ENCODE assay signal across 22 cellular contexts in the genomic region with DNA sequence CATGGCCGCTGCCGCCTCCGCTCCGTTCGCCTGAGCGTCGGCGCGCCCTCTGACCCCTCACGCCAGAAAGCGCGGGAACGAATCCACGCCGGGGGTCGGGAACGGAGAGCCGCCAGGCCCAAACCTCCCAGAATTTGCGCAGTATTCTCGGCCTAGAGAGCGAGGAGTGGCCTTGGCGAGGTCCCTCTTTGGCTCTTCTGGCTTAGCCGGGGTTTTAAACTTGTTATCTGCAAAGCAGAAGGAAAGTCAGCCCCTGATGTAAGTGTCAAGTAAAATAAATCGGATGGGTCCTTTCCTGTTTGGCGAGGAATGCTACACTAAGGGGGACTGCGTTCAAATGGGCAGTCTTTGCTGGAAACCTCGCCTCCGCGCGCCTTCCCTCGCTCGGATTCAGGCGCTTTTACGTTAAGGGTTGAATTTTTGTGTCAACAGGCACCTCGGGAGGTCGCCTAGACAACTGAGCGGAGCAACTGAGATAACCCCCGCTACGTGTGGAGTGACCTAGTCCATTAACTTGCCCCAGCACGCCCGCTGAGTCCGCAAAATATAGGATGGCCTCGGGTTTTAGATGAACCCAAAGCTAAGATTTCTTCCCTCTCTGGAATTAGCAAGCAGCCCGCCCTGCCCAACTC. TPM values are rescaled to one million over a fixed set of nuclear protein-coding genes. Genes with fewer than 3 reads are reported as not detected.
A peak's percentile ranks its signal among the peaks of the same experiment; 100 is the strongest.
DNase-seq lines count a peak whose midpoint lies in the region; ATAC-seq, FAIRE-seq and TF ChIP-seq lines count a peak whose summit lies in the region.
"Had no signal": no experiment of that assay in that cellular context is flagged by ENCODE, and none has a peak within 500 bp of the region (broad histone marks: within the 10 kb centered on the region; RNA-seq: fewer than 3 reads in every experiment).

No MANE protein-coding gene starts in this region.

- no peak for FAIRE-seq in H1 (lab: Jason Lieb, UNC)

- H3K36me3 ChIP-seq in GM23338 (ENCODE audit: insufficient read depth) (peaks cover 10% of the 10 kb centered on the region), H1 (ENCODE audit: control insufficient read depth in 2 of 4, insufficient read depth in 4 of 4, low read length in 3 of 4) (peaks cover 3 to 14% (median 7%) of the 10 kb centered on the region in 4 experiments; a peak in 6 of 8 replicates)
- H3K36me3 ChIP-seq: breast epithelium had no signal

- H3K4me2 ChIP-seq in GM23338 (no peak overlapping the region), H1 (ENCODE audit: insufficient read depth in 1 of 2, low read depth in 2 of 2, low read length in 2 of 2) (no peak overlapping the region)

- H4K20me1 ChIP-seq in GM23338 (replicated peaks; ENCODE audit: insufficient read depth) (peaks cover 20% of the 10 kb centered on the region), H1 (replicated peaks in 1 of 2; ENCODE audit: control insufficient read depth in 1 of 2, insufficient read depth in 2 of 2, low read length in 2 of 2) (peaks cover 0 to 8% of the 10 kb centered on the region in 2 experiments)

- H3K4me1 ChIP-seq in GM23338 (ENCODE audit: insufficient read depth) (peaks cover 14% of the 10 kb centered on the region), H1 (replicated peaks in 1 of 4; ENCODE audit: control insufficient read depth in 3 of 4, insufficient read depth in 4 of 4, low read length in 3 of 4) (peaks cover 0 to 6% (median 2%) of the 10 kb centered on the region in 4 experiments; a peak in 5 of 7 replicates)

- peaks cover 37% of the 10 kb centered on the region for H3K79me2 ChIP-seq in GM23338 (replicated peaks; ENCODE audit: insufficient read depth)
- H3K79me2 ChIP-seq in H1 (ENCODE audit: control insufficient read depth in 1 of 2, insufficient read depth in 2 of 2, low read length in 2 of 2): peaks cover 19 to 37% of the 10 kb centered on the region in 2 experiments

- H2AFZ ChIP-seq in GM23338 (no peak overlapping the region), H1 (ENCODE audit: low read length) (no peak overlapping the region)

- ATAC-seq in GM23338 (no peak), GM19328 (IDR thresholded peaks at IDR 0.05; ENCODE audit: unreplicated experiment) (no peak)

- H3K4me3 ChIP-seq in GM23338: no peak overlapping the region
- no peak overlapping the region for H3K4me3 ChIP-seq in H1 (ENCODE audit: extremely low read depth in 1 of 4, insufficient read depth in 2 of 4, low read depth in 3 of 4, low read length in 4 of 4)

- peaks cover 38% of the 10 kb centered on the region for H3K4me1 Mint-ChIP-seq in activated naive CD8-positive, alpha-beta T cell (ENCODE audit: low read depth)
- H3K4me1 Mint-ChIP-seq in activated naive CD8-positive, alpha-beta T cell treated with anti-CD3 and anti-CD28 coated beads for 36 hours: peaks cover 39% of the 10 kb centered on the region
- H3K4me1 Mint-ChIP-seq in GM23338 (peaks cover 19% of the 10 kb centered on the region), progenitor cell of endocrine pancreas (ENCODE audit: low read depth) (peaks cover 20% of the 10 kb centered on the region)

- H3K27me3 ChIP-seq in GM23338 (ENCODE audit: insufficient read depth) (no peaks in the 10 kb centered on the region), H1 (replicated peaks in 1 of 4; ENCODE audit: control insufficient read depth in 3 of 4, extremely low read depth in 1 of 4, insufficient read depth in 3 of 4, low read length in 3 of 4) (peaks cover 0 to 5% (median 2%) of the 10 kb centered on the region in 4 experiments; a peak in 3 of 7 replicates)
- H3K27me3 ChIP-seq: breast epithelium had no signal

- H3K9me2 ChIP-seq in GM23338 (ENCODE audit: insufficient read depth): no peaks in the 10 kb centered on the region

- H2BK12ac ChIP-seq in H1 (ENCODE audit: low read depth, low read length): no peak overlapping the region

- WGBS in H1 (ENCODE audit: extremely low coverage in 1 of 2, insufficient coverage in 1 of 2, insufficient read length in 1 of 2, insufficient replicate concordance in 2 of 2, low coverage in 1 of 2, low lambda C conversion rate in 2 of 2, missing lambda C conversion rate in 1 of 2), 2 experiments: 96% methylated on average over 34 of the region's 44 CpGs; no CpG with 5 or more reads in 1 of the 2 experiments

- no peak for TF ChIP-seq EP300 in H1 (IDR thresholded peaks at IDR 0.05; ENCODE audit: borderline replicate concordance in 1 of 2, low read depth in 2 of 2, low read length in 2 of 2)

- TF ChIP-seq POLR2A in H1 (IDR thresholded peaks at IDR 0.05; ENCODE audit: control extremely low read depth in 1 of 2, low read depth in 2 of 2, low read length in 2 of 2): no peak

- H3K27me3 Mint-ChIP-seq in activated naive CD8-positive, alpha-beta T cell: no peaks in the 10 kb centered on the region
- H3K27me3 Mint-ChIP-seq in activated naive CD8-positive, alpha-beta T cell treated with anti-CD3 and anti-CD28 coated beads for 36 hours: no peaks in the 10 kb centered on the region
- H3K27me3 Mint-ChIP-seq in GM23338 (ENCODE audit: insufficient read depth, low read depth, poor library complexity): peaks cover 12% of the 10 kb centered on the region
- no peaks in the 10 kb centered on the region for H3K27me3 Mint-ChIP-seq in progenitor cell of endocrine pancreas

- H3K9ac ChIP-seq in H1 (replicated peaks in 1 of 4; ENCODE audit: extremely low read depth in 1 of 4, low read depth in 3 of 4, low read length in 3 of 4): no peak overlapping the region; a peak in 1 of 7 replicates

- no peak overlapping the region for H3K56ac ChIP-seq in H1 (replicated peaks; ENCODE audit: insufficient read length, low read depth, low read length)

- peak overlapping the region; percentile 34 for H3K27ac Mint-ChIP-seq in activated naive CD8-positive, alpha-beta T cell
- no peak overlapping the region for H3K27ac Mint-ChIP-seq in activated naive CD8-positive, alpha-beta T cell treated with anti-CD3 and anti-CD28 coated beads for 36 hours
- H3K27ac Mint-ChIP-seq in GM23338: no peak overlapping the region
- no peak overlapping the region for H3K27ac Mint-ChIP-seq in progenitor cell of endocrine pancreas

- no peak overlapping the region for H3K14ac ChIP-seq in H1 (ENCODE audit: insufficient read length)

- H2AK5ac ChIP-seq in H1 (ENCODE audit: low read depth, low read length): no peak overlapping the region

- TF ChIP-seq CTCF in GM23338 (conservative IDR thresholded peaks at IDR 0.05; ENCODE audit: low read depth in 2 of 2) (no peak), H1 (IDR thresholded peaks at IDR 0.05; ENCODE audit: control extremely low read depth in 1 of 3, insufficient read depth in 1 of 3, low read depth in 1 of 3, low read length in 3 of 3) (no peak), progenitor cell of endocrine pancreas (IDR thresholded peaks at IDR 0.05; ENCODE audit: unreplicated experiment) (no peak)

- H2BK15ac ChIP-seq in H1 (ENCODE audit: low read length): no peak overlapping the region

- peaks cover 6% of the 10 kb centered on the region for H3K36me3 Mint-ChIP-seq in activated naive CD8-positive, alpha-beta T cell
- peaks cover 28% of the 10 kb centered on the region for H3K36me3 Mint-ChIP-seq in activated naive CD8-positive, alpha-beta T cell treated with anti-CD3 and anti-CD28 coated beads for 36 hours
- H3K36me3 Mint-ChIP-seq in GM23338 (ENCODE audit: low read depth): peaks cover 28% of the 10 kb centered on the region
- peaks cover 2% of the 10 kb centered on the region for H3K36me3 Mint-ChIP-seq in progenitor cell of endocrine pancreas (ENCODE audit: insufficient read depth)

- no peaks in the 10 kb centered on the region for H3K9me3 Mint-ChIP-seq in activated naive CD8-positive, alpha-beta T cell (ENCODE audit: low read depth)
- no peaks in the 10 kb centered on the region for H3K9me3 Mint-ChIP-seq in activated naive CD8-positive, alpha-beta T cell treated with anti-CD3 and anti-CD28 coated beads for 36 hours
- H3K9me3 Mint-ChIP-seq in GM23338 (peaks cover 4% of the 10 kb centered on the region; the same call in 1 of the 3 replicates), progenitor cell of endocrine pancreas (ENCODE audit: low read depth) (no peaks in the 10 kb centered on the region)

- no peak overlapping the region for H2BK5ac ChIP-seq in H1 (ENCODE audit: low read depth, low read length)

- H3F3A ChIP-seq in GM23338 (replicated peaks; ENCODE audit: low read depth): peaks cover 17% of the 10 kb centered on the region; the same call in 1 of the 2 replicates

- H4K5ac ChIP-seq in H1 (ENCODE audit: insufficient read length, low read depth, low read length): no peak overlapping the region

- H3K9me3 ChIP-seq in H1 (ENCODE audit: insufficient read depth in 2 of 2, low read depth in 1 of 2, low read length in 1 of 2): peaks cover 0 to 5% of the 10 kb centered on the region in 2 experiments; a peak in 1 of 4 replicates
- H3K9me3 ChIP-seq: breast epithelium, lower lobe of right lung, spleen had no signal

- peak overlapping the region; percentile 51 for H4K8ac ChIP-seq in H1 (ENCODE audit: extremely low read depth, insufficient read depth, low read length)

- POLR2A ChIA-PET in H1 (lab: Charles Lee; ENCODE audit: partially characterized antibody): interaction anchor here (0.9 to 1.1 kb wide), 2 partner anchors 62 to 70 kb away, joined by 3 read pairs; no protein-coding TSS in a partner anchor

- peaks cover 11% of the 10 kb centered on the region; the same call in 1 of the 2 replicates for H3K79me1 ChIP-seq in H1 (ENCODE audit: low read depth, low read length)

- no peak overlapping the region for H3K23ac ChIP-seq in H1 (ENCODE audit: insufficient read length)

- H4K91ac ChIP-seq in H1 (replicated peaks; ENCODE audit: insufficient read length, low read length): no peak overlapping the region

- DNase-seq in activated naive CD8-positive, alpha-beta T cell treated with anti-CD3 and anti-CD28 coated beads for 36 hours: no peak
- DNase-seq in GM23338 (ENCODE audit: low spot score) (no peak), H1 (ENCODE audit: low read depth in 1 of 2, low spot score in 2 of 2) (no peak), progenitor cell of endocrine pancreas (ENCODE audit: low spot score, unreplicated experiment) (no peak), ureter (ENCODE audit: low spot score) (no peak), NCI-H2171 treated with DMSO at 0.1 percent for 48 hours (lab: John Stamatoyannopoulos, UW) (no peak)
- DNase-seq: cortex of kidney; EL; foreskin fibroblast; hippocampal formation; islet precursor cell; KG1; lower lobe of right lung; NCI-H2029; NCI-H510A treated with DMSO at 0.1 percent for 48 hours; SHP77; spleen; stimulated activated CD4-positive, alpha-beta T cell treated with anti-CD3 and anti-CD28 coated beads, Interleukin-4, amount 100 ng/mL, for 4 hours; T-helper 1 cell had no signal

- H3K27ac ChIP-seq in GM23338 (ENCODE audit: low read depth) (no peak overlapping the region), H1 (ENCODE audit: low read depth, low read length) (no peak overlapping the region)

- no peak overlapping the region for H3K18ac ChIP-seq in H1 (ENCODE audit: extremely low read depth, low read length)

- H2BK20ac ChIP-seq in H1 (ENCODE audit: low read length): no peak overlapping the region

- H2BK120ac ChIP-seq in H1 (replicated peaks; ENCODE audit: low read depth, low read length): no peak overlapping the region

- no peak for TF ChIP-seq RAD21 in H1 (IDR thresholded peaks at IDR 0.05 in 1 of 2, conservative IDR thresholded peaks at IDR 0.05 in 1 of 2; ENCODE audit: low read depth in 2 of 2, low read length in 2 of 2)

- no peak overlapping the region for H3K4me3 Mint-ChIP-seq in activated naive CD8-positive, alpha-beta T cell
- no peak overlapping the region for H3K4me3 Mint-ChIP-seq in activated naive CD8-positive, alpha-beta T cell treated with anti-CD3 and anti-CD28 coated beads for 36 hours
- H3K4me3 Mint-ChIP-seq in GM23338 (0 out of 3 replicates have a peak overlapping the region, but pooled peaks have one; percentile 15), progenitor cell of endocrine pancreas (ENCODE audit: low read depth) (peak overlapping the region; percentile 18)

- no peaks in the 10 kb centered on the region for H3K23me2 ChIP-seq in H1 (ENCODE audit: low read depth, low read length)

- H3K4ac ChIP-seq in H1 (replicated peaks; ENCODE audit: insufficient read length, low read depth, low read length): no peak overlapping the region

- CTCF ChIA-PET in H1 (lab: Charles Lee; ENCODE audit: partially characterized antibody): no interaction called here

RNA-seq across cellular contexts. Expression of a gene that starts 1.1 kb away (rescaled TPM):
- 1 to 10 TPM in 1 of 2 experiments, under 1 TPM in 1; 0.68 to 1.2 TPM for total RNA-seq in activated naive CD8-positive, alpha-beta T cell treated with anti-CD3 and anti-CD28 coated beads for 36 hours
- 2.0 and 2.3 TPM in 2 replicates for total RNA-seq in GM23338 (2014; rRNA removed; shearing (Covaris generic))
- polyA plus RNA-seq in GM23338 (2016; fragmentation: Nextera tagmentation; extraction: Ambion mirVana) (0.78 and 0.82 TPM in 2 replicates), H1 (2011; rRNA removed) (0.51 and 0.52 TPM in 2 replicates)
- 0.71 and 0.93 TPM in 2 replicates for total RNA-seq in H1 (2021; fragmentation: NEBNext Ultra II Directional; extraction: Animal tissue kit (Norgen Biotek cat#: 25700))
- polyA plus RNA-seq in H1 (2011; cell fraction: cytosol; rRNA removed): 0.83 TPM
- polyA plus RNA-seq in H1 (2011; cell fraction: nucleus; rRNA removed): 0.76 TPM
- polyA plus RNA-seq in H1 (2012, experiment 1 of 2): 0.50 to 0.85 TPM (median 0.63 TPM) in 4 replicates
- polyA plus RNA-seq in H1 (2012, experiment 2 of 2): 0.30 TPM
- 0.43 TPM for polyA plus RNA-seq in H1 (2013, experiment 1 of 2)
- polyA plus RNA-seq in H1 (2013, experiment 2 of 2): 0.46 TPM
- 0.68 and 1.1 TPM in 2 replicates for polyA minus RNA-seq in H1 (2011; rRNA and poly(A)+ RNA removed)
- 1.2 TPM for polyA minus RNA-seq in H1 (2011; cell fraction: cytosol; rRNA and poly(A)+ RNA removed)
- 2.4 TPM for polyA minus RNA-seq in H1 (2011; cell fraction: nucleus; rRNA and poly(A)+ RNA removed)
- total RNA-seq in progenitor cell of endocrine pancreas (2.0 and 2.2 TPM in 2 replicates), ureter (2.0 TPM)

RNA-seq across cellular contexts. Expression of a gene that starts 1.1 kb away (rescaled TPM):
- 100 to 1,000 TPM; 105 to 108 TPM for total RNA-seq in activated naive CD8-positive, alpha-beta T cell treated with anti-CD3 and anti-CD28 coated beads for 36 hours
- total RNA-seq in GM23338 (2014; rRNA removed; shearing (Covaris generic)): 91.7 and 95.7 TPM in 2 replicates
- polyA plus RNA-seq in GM23338 (2016; fragmentation: Nextera tagmentation; extraction: Ambion mirVana) (54.0 and 54.8 TPM in 2 replicates), H1 (2011; rRNA removed) (25.8 and 27.0 TPM in 2 replicates)
- total RNA-seq in H1 (2021; fragmentation: NEBNext Ultra II Directional; extraction: Animal tissue kit (Norgen Biotek cat#: 25700)): 96.7 and 97.3 TPM in 2 replicates
- 26.8 TPM for polyA plus RNA-seq in H1 (2011; cell fraction: cytosol; rRNA removed)
- polyA plus RNA-seq in H1 (2011; cell fraction: nucleus; rRNA removed): 33.9 TPM
- 43.2 to 52.8 TPM (median 48.2 TPM) in 4 replicates for polyA plus RNA-seq in H1 (2012, experiment 1 of 2)
- polyA plus RNA-seq in H1 (2012, experiment 2 of 2): 12.0 TPM
- polyA plus RNA-seq in H1 (2013, experiment 1 of 2): 49.1 TPM
- polyA plus RNA-seq in H1 (2013, experiment 2 of 2): 49.5 TPM
- polyA minus RNA-seq in H1 (2011; rRNA and poly(A)+ RNA removed): 42.4 and 47.6 TPM in 2 replicates
- 38.3 TPM for polyA minus RNA-seq in H1 (2011; cell fraction: cytosol; rRNA and poly(A)+ RNA removed)
- 28.8 TPM for polyA minus RNA-seq in H1 (2011; cell fraction: nucleus; rRNA and poly(A)+ RNA removed)
- total RNA-seq in progenitor cell of endocrine pancreas (38.0 and 41.3 TPM in 2 replicates), ureter (22.5 TPM)

Comparison
In these comparisons a context has a peak if more than half of its experiments do, and no peak if none do; other contexts are left out.
1. H3K4me3 Mint-ChIP-seq: peak in GM23338 (single experiment) and progenitor cell of endocrine pancreas (single experiment); none in activated naive CD8-positive, alpha-beta T cell (single experiment) and activated naive CD8-positive, alpha-beta T cell treated with anti-CD3 and anti-CD28 coated beads for 36 hours (single experiment).